9 cellular contexts compared by ENCODE assay signal in the genomic region with DNA sequence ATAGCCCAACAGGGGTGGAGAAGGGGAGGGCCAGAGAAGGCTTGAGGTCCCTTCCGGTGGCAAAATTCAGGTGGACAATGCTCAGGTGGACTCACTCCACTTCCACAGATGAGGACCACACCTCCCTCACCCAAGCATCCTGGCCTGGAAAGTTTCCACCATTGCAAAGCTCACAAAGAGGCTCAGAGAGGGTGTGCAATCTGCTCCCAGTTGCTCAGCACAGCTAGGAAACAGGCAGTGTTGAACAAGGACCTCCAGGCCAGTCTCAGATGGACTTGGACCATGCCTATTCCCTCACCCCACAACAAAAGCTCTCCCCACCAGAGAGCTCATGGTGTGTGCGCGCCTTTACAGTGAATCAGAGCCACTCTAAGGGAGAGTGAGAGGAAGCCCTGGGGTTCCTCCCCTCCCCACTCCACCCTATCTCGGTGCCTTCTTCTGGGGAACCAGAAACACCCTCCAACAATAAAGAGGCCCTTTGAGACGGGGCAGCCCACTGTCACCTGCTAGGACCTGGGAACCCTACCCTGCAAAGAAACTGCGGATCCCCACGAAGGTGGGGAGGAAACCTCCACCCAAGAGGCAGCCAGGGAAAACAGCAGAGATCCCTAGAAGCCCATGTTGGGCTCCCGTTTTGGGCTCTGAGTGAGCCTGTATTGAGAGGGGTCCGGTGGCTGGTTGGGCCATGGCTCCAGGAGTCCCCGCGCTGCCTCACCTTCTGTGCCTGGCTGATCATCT. TPM values are rescaled to one million over a fixed set of nuclear protein-coding genes. Genes with fewer than 3 reads are reported as not detected.
A peak's percentile ranks its signal among the peaks of the same experiment; 100 is the strongest.
DNase-seq lines count a peak whose midpoint lies in the region; ATAC-seq and TF ChIP-seq lines count a peak whose summit lies in the region.
"Had no signal": no experiment of that assay in that cellular context is flagged by ENCODE, and none has a peak within 500 bp of the region (broad histone marks: within the 10 kb centered on the region; RNA-seq: fewer than 3 reads in every experiment).

No MANE protein-coding gene starts in this region.

- WGBS in right cardiac atrium = 83% methylated on average over 11 of the region's 11 CpGs
- 88 to 93% methylated on average over 11 of the region's 11 CpGs for WGBS in heart right ventricle, 2 donors

- ATAC-seq in right cardiac atrium (no peak), heart right ventricle (no peak), HG02938 (IDR thresholded peaks at IDR 0.05; ENCODE audit: unreplicated experiment) (no peak)
- peak; percentile 24 for ATAC-seq in activated naive CD8-positive, alpha-beta T cell treated with anti-CD3 and anti-CD28 coated beads, Interleukin-2, amount 50 U/mL, for 24 hours

- no peaks in the 10 kb centered on the region for H3K9me3 Mint-ChIP-seq in activated naive CD8-positive, alpha-beta T cell treated with anti-CD3 and anti-CD28 coated beads, Interleukin-2, amount 50 U/mL, for 24 hours
- H3K9me3 Mint-ChIP-seq in immature natural killer cell (no peaks in the 10 kb centered on the region), type B pancreatic cell (no peaks in the 10 kb centered on the region)

- no peaks in the 10 kb centered on the region for H3K27me3 Mint-ChIP-seq in activated naive CD8-positive, alpha-beta T cell treated with anti-CD3 and anti-CD28 coated beads, Interleukin-2, amount 50 U/mL, for 24 hours
- H3K27me3 Mint-ChIP-seq in immature natural killer cell (ENCODE audit: low read depth in 3 of 3) (peaks cover 0 to 21% (median 7%) of the 10 kb centered on the region in 3 donors), type B pancreatic cell (peaks cover 3% of the 10 kb centered on the region)

- peak overlapping the region; percentile 85 for H3K4me3 Mint-ChIP-seq in activated naive CD8-positive, alpha-beta T cell treated with anti-CD3 and anti-CD28 coated beads, Interleukin-2, amount 50 U/mL, for 24 hours
- H3K4me3 Mint-ChIP-seq in immature natural killer cell (peak overlapping the region; percentile 49 to 94 (median 86)), type B pancreatic cell (peak overlapping the region; percentile 90)

- H3K36me3 Mint-ChIP-seq in activated naive CD8-positive, alpha-beta T cell treated with anti-CD3 and anti-CD28 coated beads, Interleukin-2, amount 50 U/mL, for 24 hours (ENCODE audit: low read depth) = peaks cover 6% of the 10 kb centered on the region
- H3K36me3 Mint-ChIP-seq in immature natural killer cell (peaks cover 0 to 7% (median 0%) of the 10 kb centered on the region in 3 donors), type B pancreatic cell (no peaks in the 10 kb centered on the region)

- no peak overlapping the region for H3K4me3 ChIP-seq in right cardiac atrium (ENCODE audit: low read length)
- H3K4me3 ChIP-seq in heart right ventricle = no peak overlapping the region
- H3K4me3 ChIP-seq in MG63 = no peak overlapping the region

- peaks cover 24% of the 10 kb centered on the region for H3K4me1 Mint-ChIP-seq in activated naive CD8-positive, alpha-beta T cell treated with anti-CD3 and anti-CD28 coated beads, Interleukin-2, amount 50 U/mL, for 24 hours
- H3K4me1 Mint-ChIP-seq in immature natural killer cell (peaks cover 15 to 18% of the 10 kb centered on the region in 2 donors), type B pancreatic cell (ENCODE audit: unreplicated experiment) (peaks cover 7% of the 10 kb centered on the region)

- no peaks in the 10 kb centered on the region for H3K36me3 ChIP-seq in heart right ventricle
- no peaks in the 10 kb centered on the region for H3K36me3 ChIP-seq in MG63

- H3K9me3 ChIP-seq in right cardiac atrium (ENCODE audit: control insufficient read depth, low read length) (no peaks in the 10 kb centered on the region), heart right ventricle (peaks cover 0 to 12% (median 0%) of the 10 kb centered on the region in 11 donors), MG63 (0 out of 2 replicates have a peak, but pooled peaks cover 2% of the 10 kb centered on the region)

- H3K27me3 ChIP-seq in right cardiac atrium (ENCODE audit: control insufficient read depth, insufficient read depth) (no peaks in the 10 kb centered on the region), heart right ventricle (peaks cover 0 to 14% (median 0%) of the 10 kb centered on the region in 7 donors), MG63 (no peaks in the 10 kb centered on the region)

- DNase-seq in right cardiac atrium (peak in 2 of 3 donors; percentile 15 to 25), heart right ventricle (no peak), immature natural killer cell (no peak), type B pancreatic cell (ENCODE audit: extremely low spot score, unreplicated experiment) (no peak), MV-4-11 (lab: John Stamatoyannopoulos, UW) (no peak), MG63 (no peak)
- no peak for DNase-seq in activated naive CD8-positive, alpha-beta T cell treated with anti-CD3 and anti-CD28 coated beads, Interleukin-2, amount 50 U/mL, for 24 hours
- DNase-seq: kidney glomerular epithelial cell had no signal

- H3K27ac Mint-ChIP-seq in activated naive CD8-positive, alpha-beta T cell treated with anti-CD3 and anti-CD28 coated beads, Interleukin-2, amount 50 U/mL, for 24 hours = no peak overlapping the region
- H3K27ac Mint-ChIP-seq in immature natural killer cell = peak overlapping the region in 5 of 6 donors; percentile 7 to 71 (median 49)
- H3K27ac Mint-ChIP-seq in type B pancreatic cell = peak overlapping the region; percentile 17

- H3K27ac ChIP-seq in right cardiac atrium (ENCODE audit: low read length) = peak overlapping the region; percentile 31
- no peak overlapping the region for H3K27ac ChIP-seq in heart right ventricle

- no peaks in the 10 kb centered on the region for H3K4me1 ChIP-seq in right cardiac atrium (ENCODE audit: control insufficient read depth, insufficient read depth, low read length)
- H3K4me1 ChIP-seq in heart right ventricle = peaks cover 0 to 33% (median 10%) of the 10 kb centered on the region in 9 donors

- TF ChIP-seq CTCF in heart right ventricle (IDR thresholded peaks at IDR 0.05) = no peak
- TF ChIP-seq CTCF in type B pancreatic cell (conservative IDR thresholded peaks at IDR 0.05) = no peak

- intact Hi-C loops in right cardiac atrium (cut with DNase I) = no loop called here
- intact Hi-C loops in heart right ventricle (cut with DNase I) = no loop called here

RNA-seq across cellular contexts. Expression of a gene that starts 1.6 kb away (rescaled TPM):
- total RNA-seq in right cardiac atrium (10 to 100 TPM; 27.7 to 40.2 (median 30.3) TPM), heart right ventricle (1 to 10 TPM in 9 of 10 donors, under 1 TPM in 1; 0.96 to 4.0 (median 1.7) TPM), type B pancreatic cell (ENCODE audit: low replicate concordance) (8.3 and 18.5 TPM in 2 replicates)
- polyA plus RNA-seq in right cardiac atrium (18.7 TPM), heart right ventricle (1 to 10 TPM; 1.1 to 5.5 TPM), immature natural killer cell (1 to 10 TPM in 2 of 3 donors, under 1 TPM in 1; 0.81 to 3.7 (median 1.9) TPM)
- total RNA-seq in MG63 (2014; rRNA removed; shearing (Covaris generic); ENCODE audit: low replicate concordance) = 4.7 and 4.9 TPM in 2 replicates

RNA-seq across cellular contexts. Expression of a gene that starts 43.8 kb away (rescaled TPM):
- total RNA-seq in right cardiac atrium (1 to 10 TPM; 2.8 to 4.1 (median 3.6) TPM), heart right ventricle (1 to 10 TPM in 9 of 10 donors, under 1 TPM in 1; 0.99 to 3.6 (median 2.2) TPM), type B pancreatic cell (ENCODE audit: low replicate concordance) (0.22 TPM in 1 of 2 replicates, not detected in the other)
- polyA plus RNA-seq in right cardiac atrium (2.3 TPM), heart right ventricle (1 to 10 TPM; 2.6 to 3.7 TPM), immature natural killer cell (10 to 100 TPM in 2 of 3 donors, 1 to 10 TPM in 1; 5.2 to 19.0 (median 18.3) TPM)
- total RNA-seq in MG63 (2014; rRNA removed; shearing (Covaris generic); ENCODE audit: low replicate concordance) = not detected in 2 replicates

RNA-seq across cellular contexts. Expression of a gene that starts 51.0 kb away (rescaled TPM):
- total RNA-seq in right cardiac atrium (1 to 10 TPM in 2 of 4 donors, under 1 TPM in 2; 0.17 to 2.3 (median 1.3) TPM), heart right ventricle (under 1 TPM in 4 of 10 donors, not detected in 6; 0.09 to 0.19 (median 0.12) TPM), type B pancreatic cell (ENCODE audit: low replicate concordance) (0.19 TPM in 1 of 2 replicates, not detected in the other)
- polyA plus RNA-seq in right cardiac atrium (0.61 TPM), heart right ventricle (under 1 TPM; 0.06 to 0.07 TPM), immature natural killer cell (not detected)
- not detected in 2 replicates for total RNA-seq in MG63 (2014; rRNA removed; shearing (Covaris generic); ENCODE audit: low replicate concordance)

Comparison
In these comparisons a context has a peak if more than half of its experiments do, and no peak if none do; other contexts are left out.
1. DNase-seq: peak in right cardiac atrium (2 of 3); none in heart right ventricle (0 of 2), activated naive CD8-positive, alpha-beta T cell treated with anti-CD3 and anti-CD28 coated beads, Interleukin-2, amount 50 U/mL, for 24 hours (single experiment), immature natural killer cell (0 of 3), type B pancreatic cell (single experiment), MV-4-11 (single experiment) and MG63 (single experiment).
2. Peak in every context shown above with its lines, with median percentiles within 50 percentile points of each other: H3K4me3 Mint-ChIP-seq.